In genomic region chr1:145997156-145998023, GRCh38 we compare ENCODE assay signal across 8 cellular contexts. TPM values are rescaled to one million over a fixed set of nuclear protein-coding genes. Genes with fewer than 3 reads are reported as not detected.
DNase-seq lines count a peak whose midpoint lies in the region; ATAC-seq and TF ChIP-seq lines count a peak whose summit lies in the region.

No MANE protein-coding gene starts in this region.

- no peaks in the 10 kb centered on the region for H3K27me3 Mint-ChIP-seq in stimulated activated naive CD8-positive, alpha-beta T cell treated with anti-CD3 and anti-CD28 coated beads, Interleukin-15, Interleukin-2, amounts not matched to agents 100 ng/mL and 50 ng/mL, for 24 hours

- H3K4me2 ChIP-seq in mammary epithelial cell (ENCODE audit: insufficient read depth, low read depth, low read length) = peak overlapping the region; percentile 83

- in situ Hi-C loops in mammary epithelial cell (cut with MboI; ENCODE audit: low sequenced_read_pairs in 2 of 2) = no loop called here

- H3K9ac ChIP-seq in mammary epithelial cell (ENCODE audit: insufficient read depth, low read length) = peak overlapping the region; percentile 64

- H3K4me1 ChIP-seq in mammary epithelial cell (ENCODE audit: insufficient read depth, low read length) (peaks cover 39% of the 10 kb centered on the region), right lobe of liver (peaks cover 0 to 54% (median 21%) of the 10 kb centered on the region in 4 donors)

- dilution Hi-C loops in mammary epithelial cell (cut with HindIII; ENCODE audit: low sequenced_read_pairs) = no loop called here

- CTCF ChIA-PET in mammary epithelial cell (lab: Charles Lee; ENCODE audit: low non-redundant PET) = no interaction called here

- H3K36me3 Mint-ChIP-seq in stimulated activated naive CD8-positive, alpha-beta T cell treated with anti-CD3 and anti-CD28 coated beads, Interleukin-15, Interleukin-2, amounts not matched to agents 100 ng/mL and 50 ng/mL, for 24 hours (ENCODE audit: low read depth) = peaks cover 40% of the 10 kb centered on the region

- BruUV-seq in mammary epithelial cell (replicated peaks; lab: Mats Ljungman, UMichigan) = no TSS peak

- H3K4me3 ChIP-seq in mammary epithelial cell (replicated peaks in 1 of 3; ENCODE audit: insufficient read depth in 1 of 3, low read depth in 2 of 3, low read length in 3 of 3) = peak overlapping the region; percentile 58 to 84 (median 81)
- H3K4me3 ChIP-seq in right lobe of liver = peak overlapping the region; percentile 79 to 91 (median 83)

- DNase-seq in SHP77 (lab: John Stamatoyannopoulos, UW) = peak; percentile 36 to 47
- no peak for DNase-seq in SHP77 treated with DMSO at 0.1 percent for 48 hours (lab: John Stamatoyannopoulos, UW)
- DNase-seq in T-helper 22 cell (ENCODE audit: low read depth) = peak; percentile 57
- no peak for DNase-seq in mammary epithelial cell
- peak in 2 of 3 donors; percentile 39 to 47 for DNase-seq in right lobe of liver
- no peak for DNase-seq in GDM1 (lab: John Stamatoyannopoulos, UW)

- ATAC-seq in HG03571 (IDR thresholded peaks at IDR 0.05; ENCODE audit: unreplicated experiment) = peak; percentile 21
- ATAC-seq in right lobe of liver = peak; percentile 4 to 43 (median 6)

- peaks cover 36% of the 10 kb centered on the region for H3K79me2 ChIP-seq in mammary epithelial cell (ENCODE audit: insufficient read depth, low read length)

- H4K20me1 ChIP-seq in mammary epithelial cell (ENCODE audit: insufficient read depth, low read length) = no peaks in the 10 kb centered on the region

- peak overlapping the region; percentile 91 for H3K4me3 Mint-ChIP-seq in stimulated activated naive CD8-positive, alpha-beta T cell treated with anti-CD3 and anti-CD28 coated beads, Interleukin-15, Interleukin-2, amounts not matched to agents 100 ng/mL and 50 ng/mL, for 24 hours

- H3K9me3 ChIP-seq in mammary epithelial cell (replicated peaks; ENCODE audit: insufficient read depth, low read length) (no peaks in the 10 kb centered on the region), right lobe of liver (no peaks in the 10 kb centered on the region)

- TF ChIP-seq CTCF in mammary epithelial cell (conservative IDR thresholded peaks at IDR 0.05 in 1 of 2, IDR thresholded peaks at IDR 0.05 in 1 of 2; ENCODE audit: extremely low read depth in 1 of 2, insufficient read depth in 1 of 2, low read depth in 1 of 2, low read length in 2 of 2) = no peak
- TF ChIP-seq CTCF in right lobe of liver (IDR thresholded peaks at IDR 0.05) = no peak

- H3K9me3 Mint-ChIP-seq in stimulated activated naive CD8-positive, alpha-beta T cell treated with anti-CD3 and anti-CD28 coated beads, Interleukin-15, Interleukin-2, amounts not matched to agents 100 ng/mL and 50 ng/mL, for 24 hours = no peaks in the 10 kb centered on the region

- no peaks in the 10 kb centered on the region for H3K27me3 ChIP-seq in mammary epithelial cell (ENCODE audit: insufficient read depth, low read length)
- H3K27me3 ChIP-seq in right lobe of liver = no peaks in the 10 kb centered on the region

- peaks cover 73% of the 10 kb centered on the region for H3K4me1 Mint-ChIP-seq in stimulated activated naive CD8-positive, alpha-beta T cell treated with anti-CD3 and anti-CD28 coated beads, Interleukin-15, Interleukin-2, amounts not matched to agents 100 ng/mL and 50 ng/mL, for 24 hours (ENCODE audit: low read depth)

- peak; percentile 59 for TF ChIP-seq POLR2A in right lobe of liver (IDR thresholded peaks at IDR 0.05)

- peaks cover 19% of the 10 kb centered on the region for H3K36me3 ChIP-seq in mammary epithelial cell (ENCODE audit: insufficient read depth, low read length)
- H3K36me3 ChIP-seq in right lobe of liver = peaks cover 0 to 31% (median 24%) of the 10 kb centered on the region in 4 donors

- H2AFZ ChIP-seq in mammary epithelial cell (ENCODE audit: low read depth, low read length) = peak overlapping the region; percentile 93

- intact Hi-C loops in mammary epithelial cell (cut with micrococcal nuclease) (loop anchor here (2.0 to 5.0 kb wide), 2 partner anchors 39 to 80 kb away; partner anchors contain the start of gene PEX11B), right lobe of liver (cut with DNase I) (no loop called here)

- 38% methylated on average over 13 of the region's 13 CpGs for WGBS in mammary epithelial cell (ENCODE audit: low coverage, missing lambda C conversion rate)
- 4% methylated on average over 12 of the region's 13 CpGs for WGBS in right lobe of liver (ENCODE audit: insufficient coverage, low coverage, low lambda C conversion rate, missing lambda C conversion rate)

- peak overlapping the region; percentile 89 for H3K27ac Mint-ChIP-seq in stimulated activated naive CD8-positive, alpha-beta T cell treated with anti-CD3 and anti-CD28 coated beads, Interleukin-15, Interleukin-2, amounts not matched to agents 100 ng/mL and 50 ng/mL, for 24 hours

- H3K27ac ChIP-seq in mammary epithelial cell (ENCODE audit: insufficient read depth, low read depth, low read length) = peak overlapping the region; percentile 71
- H3K27ac ChIP-seq in right lobe of liver = peak overlapping the region; percentile 88 to 98 (median 92)

RNA-seq across cellular contexts. Expression of gene TXNIP, which starts 1.0 kb away (rescaled TPM):
- total RNA-seq in mammary epithelial cell (100 to 1,000 TPM in 1 of 2 donors, 10 to 100 TPM in 1; 92.8 to 355 TPM), right lobe of liver (100 to 1,000 TPM in 3 of 6 experiments, 10 to 100 TPM in 3; 56.3 to 398 (median 134) TPM)
- polyA plus RNA-seq in mammary epithelial cell = 56.2 TPM
- polyA minus RNA-seq in mammary epithelial cell = 73.1 TPM

RNA-seq across cellular contexts. Expression of gene HJV, which starts 24.1 kb away (rescaled TPM):
- total RNA-seq in mammary epithelial cell (not detected), right lobe of liver (100 to 1,000 TPM in 4 of 6 experiments, 10 to 100 TPM in 2; 53.0 to 215 (median 109) TPM)
- not detected for polyA plus RNA-seq in mammary epithelial cell
- not detected for polyA minus RNA-seq in mammary epithelial cell

RNA-seq across cellular contexts. Expression of gene POLR3GL, which starts 32.9 kb away (rescaled TPM):
- 10 to 100 TPM in 1 of 2 donors, 1 to 10 TPM in 1; 4.7 to 10.0 TPM for total RNA-seq in mammary epithelial cell
- 7.3 TPM for polyA plus RNA-seq in mammary epithelial cell
- polyA minus RNA-seq in mammary epithelial cell = 10.9 TPM
- 10 to 100 TPM in 4 of 6 experiments, 1 to 10 TPM in 2; 8.4 to 14.3 (median 11.9) TPM for total RNA-seq in right lobe of liver

RNA-seq across cellular contexts. Expression of gene ANKRD34A, which starts 33.0 kb away (rescaled TPM):
- total RNA-seq in mammary epithelial cell (1 to 10 TPM; 1.3 to 1.6 TPM), right lobe of liver (under 1 TPM in 5 of 6 experiments, not detected in 1; 0.14 to 0.88 (median 0.22) TPM)
- 1.1 TPM for polyA plus RNA-seq in mammary epithelial cell
- 0.21 TPM for polyA minus RNA-seq in mammary epithelial cell

RNA-seq across cellular contexts. Expression of gene LIX1L, which starts 39.6 kb away (rescaled TPM):
- 10 to 100 TPM; 16.0 TPM for total RNA-seq in mammary epithelial cell
- 22.8 TPM for polyA plus RNA-seq in mammary epithelial cell
- 27.2 TPM for polyA minus RNA-seq in mammary epithelial cell
- 10 to 100 TPM; 10.6 to 11.9 (median 11.0) TPM for total RNA-seq in right lobe of liver

Comparison
In these comparisons a context has a peak if more than half of its experiments do, and no peak if none do; other contexts are left out.
1. DNase-seq: peak in SHP77 (2 of 2), T-helper 22 cell (single experiment) and right lobe of liver (2 of 3); none in SHP77 treated with DMSO at 0.1 percent for 48 hours (single experiment), mammary epithelial cell (single experiment) and GDM1 (single experiment).
2. RNA of gene HJV, which starts 24.1 kb away (total RNA-seq): 53.0 to 215 TPM in right lobe of liver; not detected in mammary epithelial cell; every median in the first group is over 10 times any median in the second.